In genomic region chr16:15807603-15808009, GRCh38 we compare ENCODE assay signal across 1 cellular context.
TF ChIP-seq lines count a peak whose summit lies in the region.

No MANE protein-coding gene starts in this region.

TF ChIP-seq in GM23338, 12 proteins besides CTCF, POLR2A, EP300 and RAD21 (continued from another document):
- TF ChIP-seq ZNF462 (CRISPR knock-in tag; IDR thresholded peaks at IDR 0.05) (no peak), POLR2AphosphoS5 (IDR thresholded peaks at IDR 0.05; ENCODE audit: low read depth) (no peak), EZH2phosphoT487 (IDR thresholded peaks at IDR 0.05; ENCODE audit: unreplicated experiment) (no peak), EZH2 (IDR thresholded peaks at IDR 0.05; ENCODE audit: low read depth, unreplicated experiment) (no peak), JUNB (IDR thresholded peaks at IDR 0.05; ENCODE audit: unreplicated experiment) (no peak), STAT1 (IDR thresholded peaks at IDR 0.05; ENCODE audit: unreplicated experiment) (no peak), ETS1 (IDR thresholded peaks at IDR 0.05) (no peak), ZNF114 (CRISPR knock-in tag; IDR thresholded peaks at IDR 0.05) (no peak), ZNF331 (CRISPR knock-in tag; IDR thresholded peaks at IDR 0.05; ENCODE audit: low read depth) (no peak), REST (IDR thresholded peaks at IDR 0.05; ENCODE audit: unreplicated experiment) (no peak)
